Comparison of ENCODE assay signal across 23 cellular contexts in the genomic region with DNA sequence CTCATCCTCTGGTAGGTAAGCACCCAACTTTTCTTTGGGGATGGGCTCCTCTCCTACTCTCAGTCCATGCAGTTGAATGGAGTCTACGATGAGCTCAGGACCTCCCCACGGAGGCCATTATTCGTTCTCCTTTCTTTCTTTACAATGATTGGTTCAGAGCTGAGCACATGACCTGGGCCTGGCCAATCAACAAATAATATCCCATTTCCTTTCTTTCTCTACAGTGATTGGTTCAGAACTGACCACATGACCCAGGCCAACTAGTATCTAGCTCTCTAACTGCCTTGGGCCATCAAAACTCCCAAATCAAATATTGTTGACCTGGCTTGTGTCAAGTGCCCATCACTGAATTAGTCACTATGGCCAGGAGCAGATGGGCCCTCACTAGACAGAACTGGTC.
"Had no signal": no experiment of that assay in that cellular context is flagged by ENCODE, and none has a peak within 500 bp of the region (broad histone marks: within the 10 kb centered on the region; RNA-seq: fewer than 3 reads in every experiment).

No MANE protein-coding gene starts in this region.

- H3K36me3 ChIP-seq: esophagus muscularis mucosa, lower lobe of right lung, uterus had no signal

- H3K27ac ChIP-seq: coronary artery, esophagus muscularis mucosa, hepatocyte, lower lobe of right lung, uterus had no signal

- ATAC-seq: activated T-cell treated with anti-CD3 and anti-CD28 coated beads, Interleukin-2, amount 50 U/mL, for 72 hours; left lobe of liver; lower lobe of right lung; mucosa of descending colon; stimulated activated naive B cell treated with anti-CD40 and anti-IgM and Interleukin-4, amounts not matched to agents 10 μg/mL and 1 μg/mL and 100 μg/mL, for 72 hours had no signal

- H3K4me3 Mint-ChIP-seq: activated CD4-positive, alpha-beta memory T cell treated with anti-CD3 and anti-CD28 coated beads for 36 hours; activated naive CD4-positive, alpha-beta T cell treated with anti-CD3 and anti-CD28 coated beads, Interleukin-2, amount 10 ng/mL, durations not matched to agents 7 days and 5 days; activated T-cell treated with anti-CD3 and anti-CD28 coated beads, Interleukin-2, amount 50 U/mL, for 72 hours; immature natural killer cell; neural crest cell; stimulated activated naive B cell treated with anti-CD40 and anti-IgM and Interleukin-4, amounts not matched to agents 10 μg/mL and 1 μg/mL and 100 μg/mL, for 72 hours had no signal

- H3K4me1 Mint-ChIP-seq: activated naive CD4-positive, alpha-beta T cell treated with anti-CD3 and anti-CD28 coated beads, Interleukin-2, amount 10 ng/mL, durations not matched to agents 7 days and 5 days; immature natural killer cell; neural crest cell had no signal

- H3K9me3 Mint-ChIP-seq: activated CD4-positive, alpha-beta memory T cell treated with anti-CD3 and anti-CD28 coated beads for 36 hours; activated naive CD4-positive, alpha-beta T cell treated with anti-CD3 and anti-CD28 coated beads, Interleukin-2, amount 10 ng/mL, durations not matched to agents 7 days and 5 days; activated T-cell treated with anti-CD3 and anti-CD28 coated beads, Interleukin-2, amount 50 U/mL, for 72 hours; immature natural killer cell had no signal

- DNase-seq: activated CD4-positive, alpha-beta memory T cell treated with anti-CD3 and anti-CD28 coated beads for 36 hours; activated CD4-positive, alpha-beta T cell treated with anti-CD3 and anti-CD28 coated beads for 48 hours; activated effector memory CD4-positive, alpha-beta T cell treated with Interleukin-2 at 50 U/mL for 16 hours; activated naive CD4-positive, alpha-beta T cell treated with anti-CD3 and anti-CD28 coated beads, Interleukin-2, amount 10 ng/mL, durations not matched to agents 7 days and 5 days; activated T-cell treated with anti-CD3 and anti-CD28 coated beads, Interleukin-2, amount 50 U/mL, for 72 hours; cerebellar nuclear complex; glutamatergic neuron; immature natural killer cell; lower lobe of right lung; mesendoderm; mucosa of descending colon; retina; stimulated activated CD4-positive, alpha-beta T cell treated with anti-CD3 and anti-CD28 coated beads, Interleukin-2, amount 100 ng/mL, for 48 hours; stimulated activated CD8-positive, alpha-beta memory T cell treated with anti-CD3 and anti-CD28 coated beads, Interleukin-4, amount 100 ng/mL, for 48 hours; stimulated activated naive B cell treated with anti-CD40 and anti-IgM and Interleukin-4, amounts not matched to agents 10 μg/mL and 1 μg/mL and 100 μg/mL, for 72 hours; trophoblast cell; uterus had no signal

- H3K27ac Mint-ChIP-seq: activated CD4-positive, alpha-beta memory T cell treated with anti-CD3 and anti-CD28 coated beads for 36 hours; activated naive CD4-positive, alpha-beta T cell treated with anti-CD3 and anti-CD28 coated beads, Interleukin-2, amount 10 ng/mL, durations not matched to agents 7 days and 5 days; activated T-cell treated with anti-CD3 and anti-CD28 coated beads, Interleukin-2, amount 50 U/mL, for 72 hours; immature natural killer cell; progenitor cell of endocrine pancreas; stimulated activated naive B cell treated with anti-CD40 and anti-IgM and Interleukin-4, amounts not matched to agents 10 μg/mL and 1 μg/mL and 100 μg/mL, for 72 hours had no signal

- H3K4me1 ChIP-seq: esophagus muscularis mucosa, lower lobe of right lung, uterus had no signal

- H3K9me3 ChIP-seq: esophagus muscularis mucosa, lower lobe of right lung, mucosa of descending colon, uterus had no signal

- H3K27me3 ChIP-seq: hepatocyte, uterus had no signal

- H3K36me3 Mint-ChIP-seq: activated CD4-positive, alpha-beta memory T cell treated with anti-CD3 and anti-CD28 coated beads for 36 hours; activated naive CD4-positive, alpha-beta T cell treated with anti-CD3 and anti-CD28 coated beads, Interleukin-2, amount 10 ng/mL, durations not matched to agents 7 days and 5 days; immature natural killer cell; stimulated activated naive B cell treated with anti-CD40 and anti-IgM and Interleukin-4, amounts not matched to agents 10 μg/mL and 1 μg/mL and 100 μg/mL, for 72 hours had no signal

- H3K4me3 ChIP-seq: coronary artery, esophagus muscularis mucosa, hepatocyte, lower lobe of right lung, mucosa of descending colon, uterus had no signal
